Comparison of ENCODE assay signal across 8 cellular contexts in genomic region chr13:27270594-27271520, GRCh38. TPM values are rescaled to one million over a fixed set of nuclear protein-coding genes. Genes with fewer than 3 reads are reported as not detected.
A peak's percentile ranks its signal among the peaks of the same experiment; 100 is the strongest.
DNase-seq lines count a peak whose midpoint lies in the region; ATAC-seq and TF ChIP-seq lines count a peak whose summit lies in the region.

Gene RASL11A (plus strand): TSS chr13:27270830. CDS start chr13:27270945, 115 bp downstream.

- CTCF ChIA-PET in activated CD4-positive, alpha-beta memory T cell treated with anti-CD3 and anti-CD28 coated beads for 36 hours (lab: Charles Lee): interaction anchor here (0.5 to 1.9 kb wide), 37 partner anchors 8 to 395 kb away, joined by 3 to 15 read pairs (median 4); no protein-coding TSS in a partner anchor

- no peaks in the 10 kb centered on the region for H3K36me3 Mint-ChIP-seq in activated CD4-positive, alpha-beta memory T cell treated with anti-CD3 and anti-CD28 coated beads for 36 hours

- peak in 55 of 56 donors; percentile 71 to 97 (median 89) for TF ChIP-seq CTCF in dorsolateral prefrontal cortex (IDR thresholded peaks at IDR 0.05 in 54 of 56, conservative IDR thresholded peaks at IDR 0.05 in 2 of 56; ENCODE audit: low read depth in 1 of 56, partially characterized antibody in 56 of 56)
- TF ChIP-seq CTCF in lower leg skin (IDR thresholded peaks at IDR 0.05): peak in 1 of 3 donors; percentile 69

- peak within 1 kb of the TSS; percentile 63 to 96 (median 89) for H3K4me3 ChIP-seq in dorsolateral prefrontal cortex
- peak within 1 kb of the TSS; percentile 73 for H3K4me3 ChIP-seq in lower leg skin (ENCODE audit: low read depth, poor library complexity, severe bottlenecking)

- peak within 1 kb of the TSS; percentile 32 to 97 (median 91) for H3K27ac ChIP-seq in dorsolateral prefrontal cortex

- H3K27me3 ChIP-seq in dorsolateral prefrontal cortex: no peaks in the 10 kb centered on the region

- DNase-seq in AG08396 (ENCODE audit: low spot score) (peak; percentile 93), NCI-H510A (lab: John Stamatoyannopoulos, UW) (peak; percentile 67), dorsolateral prefrontal cortex (peak; percentile 71 to 90 (median 83)), lower leg skin (ENCODE audit: low spot score in 2 of 2) (peak; percentile 69 to 96)
- peak; percentile 73 for DNase-seq in activated CD4-positive, alpha-beta memory T cell treated with anti-CD3 and anti-CD28 coated beads for 36 hours
- DNase-seq in stimulated activated CD4-positive, alpha-beta T cell treated with anti-CD3 and anti-CD28 coated beads, Interleukin-4, amount 100 ng/mL, for 48 hours (ENCODE audit: low read depth in 2 of 2): peak; percentile 66 to 69

- TF ChIP-seq POLR2A in lower leg skin (IDR thresholded peaks at IDR 0.05): no peak

- POLR2A ChIA-PET in activated CD4-positive, alpha-beta memory T cell treated with anti-CD3 and anti-CD28 coated beads for 36 hours (lab: Charles Lee): interaction anchor here (0.7 to 2.6 kb wide), 3 partner anchors 12 to 20 kb away, joined by 4 to 14 read pairs (median 4); no protein-coding TSS in a partner anchor

- peaks cover 11% of the 10 kb centered on the region for H3K4me1 Mint-ChIP-seq in activated CD4-positive, alpha-beta memory T cell treated with anti-CD3 and anti-CD28 coated beads for 36 hours (ENCODE audit: low read depth)

- peak; percentile 73 for ATAC-seq in GM18858 (IDR thresholded peaks at IDR 0.05; ENCODE audit: unreplicated experiment)
- ATAC-seq in HG03064 (IDR thresholded peaks at IDR 0.05; ENCODE audit: low read depth, unreplicated experiment): peak; percentile 83

- 1% methylated on average over 19 to 48 of the region's 99 CpGs for WGBS in lower leg skin, 2 donors

- intact Hi-C loops in activated CD4-positive, alpha-beta memory T cell treated with anti-CD3 and anti-CD28 coated beads for 36 hours (cut with micrococcal nuclease): loop anchor here (1.0 to 5.0 kb wide), 2 partner anchors 20 to 81 kb away; partner anchors contain the start of gene RPL21
- intact Hi-C loops in dorsolateral prefrontal cortex (cut with DNase I) (loop anchor here (2.0 to 10.0 kb wide), 5 partner anchors 20 to 286 kb away; partner anchors contain the start of genes GTF3A (in 1 of the 2), RPL21 (in 1 of the 2) and USP12 (in 1 of the 2)), lower leg skin (cut with DNase I; ENCODE audit: low total_unique reads) (no loop called here)

- H3K4me3 Mint-ChIP-seq in activated CD4-positive, alpha-beta memory T cell treated with anti-CD3 and anti-CD28 coated beads for 36 hours: peak within 1 kb of the TSS; percentile 82

- H3K9me3 Mint-ChIP-seq in activated CD4-positive, alpha-beta memory T cell treated with anti-CD3 and anti-CD28 coated beads for 36 hours: no peaks in the 10 kb centered on the region

- H3K27me3 Mint-ChIP-seq in activated CD4-positive, alpha-beta memory T cell treated with anti-CD3 and anti-CD28 coated beads for 36 hours: peaks cover 15% of the 10 kb centered on the region

- no peak within 1 kb of the TSS for H3K27ac Mint-ChIP-seq in activated CD4-positive, alpha-beta memory T cell treated with anti-CD3 and anti-CD28 coated beads for 36 hours

RNA-seq across cellular contexts. Expression of gene RASL11A, which starts in this region (rescaled TPM):
- total RNA-seq in activated CD4-positive, alpha-beta memory T cell treated with anti-CD3 and anti-CD28 coated beads for 36 hours: 1 to 10 TPM; 4.8 to 6.8 TPM
- total RNA-seq in dorsolateral prefrontal cortex (10 to 100 TPM in 7 of 120 experiments, 1 to 10 TPM in 113; 1.2 to 14.3 (median 5.2) TPM), lower leg skin (10 to 100 TPM in 3 of 4 donors, 1 to 10 TPM in 1; 9.5 to 24.0 (median 18.1) TPM)

Comparison
In these comparisons a context has a peak if more than half of its experiments do, and no peak if none do; other contexts are left out.
1. Peak in every context shown above with its lines: DNase-seq, ATAC-seq, H3K4me3 ChIP-seq and H3K27ac ChIP-seq.